9 cellular contexts compared by ENCODE assay signal in genomic region chr3:149659173-149659468, GRCh38. TPM values are rescaled to one million over a fixed set of nuclear protein-coding genes. Genes with fewer than 3 reads are reported as not detected.
DNase-seq lines count a peak whose midpoint lies in the region; ATAC-seq and TF ChIP-seq lines count a peak whose summit lies in the region.
"Had no signal": no experiment of that assay in that cellular context is flagged by ENCODE, and none has a peak within 500 bp of the region (broad histone marks: within the 10 kb centered on the region; RNA-seq: fewer than 3 reads in every experiment).

No MANE protein-coding gene starts in this region.

- TF ChIP-seq CTCF in left ventricle myocardium inferior (IDR thresholded peaks at IDR 0.05; ENCODE audit: borderline replicate concordance) (no peak), choroid plexus epithelial cell (conservative IDR thresholded peaks at IDR 0.05; ENCODE audit: low read depth, low read length) (no peak)

- H3K27ac ChIP-seq in left ventricle myocardium inferior (replicated peaks): peak overlapping the region; percentile 100
- peak overlapping the region; percentile 96 for H3K27ac ChIP-seq in muscle layer of duodenum (ENCODE audit: low read length)
- H3K27ac ChIP-seq in aorta (ENCODE audit: low read depth in 1 of 2, low read length in 2 of 2): peak overlapping the region; percentile 99

- H3K36me3 ChIP-seq in left ventricle myocardium inferior (no peaks in the 10 kb centered on the region), muscle layer of duodenum (ENCODE audit: control insufficient read depth in 1 of 2, insufficient read depth in 2 of 2, low read length in 2 of 2) (peaks cover 0 to 4% of the 10 kb centered on the region in 2 donors), aorta (ENCODE audit: control insufficient read depth in 1 of 2, insufficient read depth in 2 of 2, low read length in 1 of 2) (no peaks in the 10 kb centered on the region)

- intact Hi-C loops in left ventricle myocardium inferior (cut with micrococcal nuclease): loop anchor here (10.0 kb wide), 1 partner anchor 84 kb away; no protein-coding TSS in a partner anchor
- intact Hi-C loops in left cardiac atrium (cut with DNase I): loop anchor here (5.0 to 10.0 kb wide), 5 partner anchors 42 to 134 kb away; no protein-coding TSS in a partner anchor
- intact Hi-C loops in aorta (cut with DNase I): loop anchor here (5.0 kb wide), 5 partner anchors 37 to 152 kb away; no protein-coding TSS in a partner anchor

- H3K4me3 ChIP-seq in left ventricle myocardium inferior (peak overlapping the region; percentile 78), choroid plexus epithelial cell (ENCODE audit: low read depth, low read length) (peak overlapping the region; percentile 88), muscle layer of duodenum (ENCODE audit: low read depth in 1 of 2, low read length in 2 of 2) (peak overlapping the region; percentile 75 to 81), aorta (ENCODE audit: low read length in 2 of 2) (no peak overlapping the region)

- no peaks in the 10 kb centered on the region for H3K27me3 ChIP-seq in left ventricle myocardium inferior (ENCODE audit: low read depth)
- H3K27me3 ChIP-seq in muscle layer of duodenum (ENCODE audit: low read depth, low read length): peaks cover 8% of the 10 kb centered on the region
- no peaks in the 10 kb centered on the region for H3K27me3 ChIP-seq in aorta (ENCODE audit: control insufficient read depth in 1 of 2, insufficient read depth in 2 of 2, low read length in 1 of 2)

- no peaks in the 10 kb centered on the region for H3K9me3 ChIP-seq in left ventricle myocardium inferior (replicated peaks)
- no peaks in the 10 kb centered on the region for H3K9me3 ChIP-seq in muscle layer of duodenum (ENCODE audit: control insufficient read depth in 1 of 2, low read length in 2 of 2)
- no peaks in the 10 kb centered on the region for H3K9me3 ChIP-seq in aorta (ENCODE audit: control insufficient read depth, low read length)

- DNase-seq in left ventricle myocardium inferior (no peak), left cardiac atrium (no peak), choroid plexus epithelial cell (ENCODE audit: low read depth) (peak; percentile 65), aorta (no peak)
- no peak for DNase-seq in activated effector memory CD4-positive, alpha-beta T cell treated with anti-CD3 and anti-CD28 coated beads, Interleukin-2, amount 50 U/mL, for 16 hours
- DNase-seq: DND-41 had no signal

- WGBS in aorta, 2 donors: 36 to 43% methylated on average over 9 of the region's 9 CpGs

- ATAC-seq in left cardiac atrium (no peak), aorta (ENCODE audit: low FRiP score) (no peak), GM21515 (IDR thresholded peaks at IDR 0.05; ENCODE audit: unreplicated experiment) (no peak), GM21390 (IDR thresholded peaks at IDR 0.05; ENCODE audit: unreplicated experiment) (no peak)

- H3K4me1 ChIP-seq in left ventricle myocardium inferior: peaks cover 59% of the 10 kb centered on the region
- peaks cover 6% of the 10 kb centered on the region in 2 donors for H3K4me1 ChIP-seq in muscle layer of duodenum (ENCODE audit: control insufficient read depth in 1 of 2, insufficient read depth in 2 of 2, low read length in 2 of 2)
- no peaks in the 10 kb centered on the region for H3K4me1 ChIP-seq in aorta (ENCODE audit: control insufficient read depth in 1 of 2, insufficient read depth in 2 of 2, low read length in 2 of 2)

RNA-seq across cellular contexts. Expression of gene WWTR1, which starts 1.3 kb away (rescaled TPM):
- 39.1 TPM for total RNA-seq in left ventricle myocardium inferior
- total RNA-seq in left cardiac atrium: 10 to 100 TPM; 45.4 to 87.1 TPM
- total RNA-seq in aorta: 100 to 1,000 TPM; 148 to 225 TPM
- 100 to 1,000 TPM in 1 of 2 donors, 10 to 100 TPM in 1; 93.5 to 115 TPM for polyA plus RNA-seq in aorta

Comparison
In these comparisons a context has a peak if more than half of its experiments do, and no peak if none do; other contexts are left out.
1. H3K4me3 ChIP-seq: peak in left ventricle myocardium inferior (single experiment), choroid plexus epithelial cell (single experiment) and muscle layer of duodenum (2 of 2); none in aorta (0 of 2).
2. Peak in every context shown above with its lines, with median percentiles within 50 percentile points of each other: H3K27ac ChIP-seq.